8 cellular contexts compared by ENCODE assay signal in the genomic region with DNA sequence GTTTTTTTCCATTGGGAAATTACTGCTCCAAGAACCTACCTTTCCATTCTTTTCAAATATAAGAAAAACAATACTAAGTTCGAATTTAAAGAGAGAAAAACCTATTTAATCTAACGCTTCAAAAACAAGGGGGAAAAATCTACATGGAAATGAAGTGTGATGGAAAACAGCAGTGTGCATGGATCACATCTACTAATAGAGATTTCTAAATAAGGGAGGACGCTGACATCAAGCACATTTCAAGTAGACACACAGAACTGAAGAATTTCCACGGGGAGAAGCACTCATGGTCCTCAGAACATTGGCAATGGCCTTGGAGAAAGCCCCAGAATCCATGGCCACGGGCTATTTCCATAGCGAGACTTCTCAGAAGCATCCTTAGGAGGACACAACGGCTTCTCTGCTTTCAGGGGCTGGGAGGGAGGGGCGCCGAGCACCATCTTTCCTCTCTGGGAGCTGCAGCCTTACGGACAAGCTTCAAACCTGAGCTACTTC. TPM values are rescaled to one million over a fixed set of nuclear protein-coding genes. Genes with fewer than 3 reads are reported as not detected.
DNase-seq lines count a peak whose midpoint lies in the region; ATAC-seq lines count a peak whose summit lies in the region.

No MANE protein-coding gene starts in this region.

- H3K27ac Mint-ChIP-seq in activated CD4-positive, alpha-beta T cell treated with anti-CD3 and anti-CD28 coated beads, Interleukin-2, amount 10 ng/mL, durations not matched to agents 24 days and 14 days: peak overlapping the region; percentile 99
- H3K27ac Mint-ChIP-seq in activated T-helper 1 cell treated with anti-CD3 and anti-CD28 coated beads, Interleukin-12 subunit alpha, Interleukin-12 subunit beta, Interleukin-2, Interleukin-4 antibody, amounts not matched to agents 30 ng/mL and 10 ng/mL and 1 ng/mL, durations not matched to agents 14 hours and 24 hours and 36 hours: peak overlapping the region; percentile 96

- in situ Hi-C loops in KBM-7 (cut with MboI; ENCODE audit: low pct_unique_long_range_greater_than_20kb, low sequenced_read_pairs): no loop called here

- H3K9me3 Mint-ChIP-seq in activated CD4-positive, alpha-beta T cell treated with anti-CD3 and anti-CD28 coated beads, Interleukin-2, amount 10 ng/mL, durations not matched to agents 24 days and 14 days: peaks cover 7% of the 10 kb centered on the region
- H3K9me3 Mint-ChIP-seq in activated T-helper 1 cell treated with anti-CD3 and anti-CD28 coated beads, Interleukin-12 subunit alpha, Interleukin-12 subunit beta, Interleukin-2, Interleukin-4 antibody, amounts not matched to agents 30 ng/mL and 10 ng/mL and 1 ng/mL, durations not matched to agents 14 hours and 24 hours and 36 hours: peaks cover 9% of the 10 kb centered on the region

- intact Hi-C loops in activated CD4-positive, alpha-beta T cell treated with anti-CD3 and anti-CD28 coated beads, Interleukin-2, amount 10 ng/mL, durations not matched to agents 24 days and 14 days (cut with micrococcal nuclease): loop anchor here (1.0 to 5.0 kb wide), 4 partner anchors 11 to 1075 kb away; a partner anchor contains a TSS
- intact Hi-C loops in activated T-helper 1 cell treated with anti-CD3 and anti-CD28 coated beads, Interleukin-12 subunit alpha, Interleukin-12 subunit beta, Interleukin-2, Interleukin-4 antibody, amounts not matched to agents 30 ng/mL and 10 ng/mL and 1 ng/mL, durations not matched to agents 14 hours and 24 hours and 36 hours (cut with micrococcal nuclease): loop anchor here (1.0 to 10.0 kb wide), 8 partner anchors 11 to 915 kb away; a partner anchor contains a TSS

- no peaks in the 10 kb centered on the region for H3K27me3 Mint-ChIP-seq in activated CD4-positive, alpha-beta T cell treated with anti-CD3 and anti-CD28 coated beads, Interleukin-2, amount 10 ng/mL, durations not matched to agents 24 days and 14 days
- peaks cover 2% of the 10 kb centered on the region for H3K27me3 Mint-ChIP-seq in activated T-helper 1 cell treated with anti-CD3 and anti-CD28 coated beads, Interleukin-12 subunit alpha, Interleukin-12 subunit beta, Interleukin-2, Interleukin-4 antibody, amounts not matched to agents 30 ng/mL and 10 ng/mL and 1 ng/mL, durations not matched to agents 14 hours and 24 hours and 36 hours (ENCODE audit: insufficient read depth)

- peaks cover 34% of the 10 kb centered on the region for H3K4me1 Mint-ChIP-seq in activated CD4-positive, alpha-beta T cell treated with anti-CD3 and anti-CD28 coated beads, Interleukin-2, amount 10 ng/mL, durations not matched to agents 24 days and 14 days
- peaks cover 51% of the 10 kb centered on the region for H3K4me1 Mint-ChIP-seq in activated T-helper 1 cell treated with anti-CD3 and anti-CD28 coated beads, Interleukin-12 subunit alpha, Interleukin-12 subunit beta, Interleukin-2, Interleukin-4 antibody, amounts not matched to agents 30 ng/mL and 10 ng/mL and 1 ng/mL, durations not matched to agents 14 hours and 24 hours and 36 hours (ENCODE audit: low read depth)

- H3K4me3 Mint-ChIP-seq in activated CD4-positive, alpha-beta T cell treated with anti-CD3 and anti-CD28 coated beads, Interleukin-2, amount 10 ng/mL, durations not matched to agents 24 days and 14 days: peak overlapping the region; percentile 100
- peak overlapping the region; percentile 97 for H3K4me3 Mint-ChIP-seq in activated T-helper 1 cell treated with anti-CD3 and anti-CD28 coated beads, Interleukin-12 subunit alpha, Interleukin-12 subunit beta, Interleukin-2, Interleukin-4 antibody, amounts not matched to agents 30 ng/mL and 10 ng/mL and 1 ng/mL, durations not matched to agents 14 hours and 24 hours and 36 hours

- H3K36me3 Mint-ChIP-seq in activated CD4-positive, alpha-beta T cell treated with anti-CD3 and anti-CD28 coated beads, Interleukin-2, amount 10 ng/mL, durations not matched to agents 24 days and 14 days (ENCODE audit: low read depth): peaks cover 56% of the 10 kb centered on the region
- H3K36me3 Mint-ChIP-seq in activated T-helper 1 cell treated with anti-CD3 and anti-CD28 coated beads, Interleukin-12 subunit alpha, Interleukin-12 subunit beta, Interleukin-2, Interleukin-4 antibody, amounts not matched to agents 30 ng/mL and 10 ng/mL and 1 ng/mL, durations not matched to agents 14 hours and 24 hours and 36 hours (ENCODE audit: low read depth): peaks cover 36% of the 10 kb centered on the region

- no peak for DNase-seq in activated CD4-positive, alpha-beta T cell treated with anti-CD3 and anti-CD28 coated beads, Interleukin-2, amount 10 ng/mL, durations not matched to agents 24 days and 14 days
- DNase-seq in activated CD4-positive, alpha-beta T cell treated with anti-CD3 and anti-CD28 coated beads for 48 hours: no peak
- no peak for DNase-seq in activated T-helper 1 cell treated with anti-CD3 and anti-CD28 coated beads, Interleukin-12 subunit alpha, Interleukin-12 subunit beta, Interleukin-2, Interleukin-4 antibody, amounts not matched to agents 30 ng/mL and 10 ng/mL and 1 ng/mL, durations not matched to agents 14 hours and 24 hours and 36 hours (ENCODE audit: low spot score)
- DNase-seq in iPS-NIHi7 (ENCODE audit: extremely low spot score) (peak; percentile 73), superior temporal gyrus (ENCODE audit: extremely low spot score) (peak; percentile 71), KBM-7 (no peak), NCI-H1436 treated with DMSO at 0.1 percent for 48 hours (lab: John Stamatoyannopoulos, UW) (no peak)

- no peak for ATAC-seq in esophagus mucosa

RNA-seq across cellular contexts. Expression of a gene that starts 1.1 kb away (rescaled TPM):
- 65.0 and 65.1 TPM in 2 replicates for total RNA-seq in activated CD4-positive, alpha-beta T cell treated with anti-CD3 and anti-CD28 coated beads, Interleukin-2, amount 10 ng/mL, durations not matched to agents 24 days and 14 days
- 60.8 and 63.6 TPM in 2 replicates for total RNA-seq in activated T-helper 1 cell treated with anti-CD3 and anti-CD28 coated beads, Interleukin-12 subunit alpha, Interleukin-12 subunit beta, Interleukin-2, Interleukin-4 antibody, amounts not matched to agents 30 ng/mL and 10 ng/mL and 1 ng/mL, durations not matched to agents 14 hours and 24 hours and 36 hours
- total RNA-seq in esophagus mucosa: 30.0 TPM

Comparison
In these comparisons a context has a peak if more than half of its experiments do, and no peak if none do; other contexts are left out.
1. DNase-seq: peak in iPS-NIHi7 (single experiment) and superior temporal gyrus (single experiment); none in activated CD4-positive, alpha-beta T cell treated with anti-CD3 and anti-CD28 coated beads, Interleukin-2, amount 10 ng/mL, durations not matched to agents 24 days and 14 days (single experiment), activated CD4-positive, alpha-beta T cell treated with anti-CD3 and anti-CD28 coated beads for 48 hours (single experiment), activated T-helper 1 cell treated with anti-CD3 and anti-CD28 coated beads, Interleukin-12 subunit alpha, Interleukin-12 subunit beta, Interleukin-2, Interleukin-4 antibody, amounts not matched to agents 30 ng/mL and 10 ng/mL and 1 ng/mL, durations not matched to agents 14 hours and 24 hours and 36 hours (single experiment), KBM-7 (single experiment) and NCI-H1436 treated with DMSO at 0.1 percent for 48 hours (single experiment).